In genomic region chr2:230898016-230898415, GRCh38 we compare ENCODE assay signal across 1 cellular context.
TF ChIP-seq lines count a peak whose summit lies in the region.

No MANE protein-coding gene starts in this region.

TF ChIP-seq in neural cell, 6 proteins besides CTCF, POLR2A, EP300 and RAD21:
- TF ChIP-seq TAF1 (IDR thresholded peaks at IDR 0.05; ENCODE audit: low read depth) (no peak), EZH2 (IDR thresholded peaks at IDR 0.05; ENCODE audit: borderline replicate concordance, insufficient read depth, low read length, poor library complexity, severe bottlenecking) (no peak), MXI1 (conservative IDR thresholded peaks at IDR 0.05; ENCODE audit: poor library complexity, severe bottlenecking) (no peak), POLR2AphosphoS5 (IDR thresholded peaks at IDR 0.05) (no peak), SMC3 (conservative IDR thresholded peaks at IDR 0.05; ENCODE audit: poor library complexity) (no peak), REST (IDR thresholded peaks at IDR 0.05; ENCODE audit: borderline replicate concordance) (no peak)
